In genomic region chr6:167493961-167494697, GRCh38 we compare ENCODE assay signal across 17 cellular contexts.
A peak's percentile ranks its signal among the peaks of the same experiment; 100 is the strongest.
DNase-seq lines count a peak whose midpoint lies in the region; ATAC-seq and TF ChIP-seq lines count a peak whose summit lies in the region.
"Had no signal": no experiment of that assay in that cellular context is flagged by ENCODE, and none has a peak within 500 bp of the region (broad histone marks: within the 10 kb centered on the region; RNA-seq: fewer than 3 reads in every experiment).

No MANE protein-coding gene starts in this region.

- no peaks in the 10 kb centered on the region for H4K20me1 ChIP-seq in neural progenitor cell (ENCODE audit: low read depth)

- 74 to 77% methylated on average over 17 to 29 of the region's 29 CpGs for WGBS in transverse colon (ENCODE audit: low coverage in 1 of 2), 2 donors

- peaks cover 33% of the 10 kb centered on the region for H3K4me1 ChIP-seq in left ventricle myocardium inferior
- peaks cover 30% of the 10 kb centered on the region for H3K4me1 ChIP-seq in neural progenitor cell
- peaks cover 0 to 8% (median 3%) of the 10 kb centered on the region in 4 donors for H3K4me1 ChIP-seq in transverse colon

- no peak overlapping the region for H3K4me3 Mint-ChIP-seq in neural progenitor cell
- H3K4me3 Mint-ChIP-seq: activated naive CD8-positive, alpha-beta T cell; activated T-cell treated with anti-CD3 and anti-CD28 coated beads, Interleukin-2, amount 50 U/mL, for 24 hours; stimulated activated naive CD8-positive, alpha-beta T cell treated with anti-CD3 and anti-CD28 coated beads, Interleukin-15, Interleukin-2, amounts not matched to agents 100 ng/mL and 50 ng/mL, for 24 hours had no signal

- H3K36me3 Mint-ChIP-seq in neural progenitor cell, result peaks cover 5% of the 10 kb centered on the region
- H3K36me3 Mint-ChIP-seq: activated naive CD8-positive, alpha-beta T cell had no signal

- H3K27ac ChIP-seq in coronary artery (peak overlapping the region in 1 of 2 donors; percentile 60), left ventricle myocardium inferior (replicated peaks) (peak overlapping the region; percentile 18), neural progenitor cell (no peak overlapping the region), transverse colon (no peak overlapping the region)
- H3K27ac ChIP-seq: KMS-11, neutrophil had no signal

- intact Hi-C loops in left ventricle myocardium inferior (cut with micrococcal nuclease) (no loop called here), transverse colon (cut with DNase I; ENCODE audit: low total_unique reads) (no loop called here)

- no peak for TF ChIP-seq POLR2A in transverse colon (IDR thresholded peaks at IDR 0.05)

- peak overlapping the region; percentile 52 for H3K27ac Mint-ChIP-seq in neural progenitor cell
- H3K27ac Mint-ChIP-seq: activated naive CD8-positive, alpha-beta T cell; activated T-cell treated with anti-CD3 and anti-CD28 coated beads, Interleukin-2, amount 50 U/mL, for 24 hours; stimulated activated naive CD8-positive, alpha-beta T cell treated with anti-CD3 and anti-CD28 coated beads, Interleukin-15, Interleukin-2, amounts not matched to agents 100 ng/mL and 50 ng/mL, for 24 hours had no signal

- no peak overlapping the region for H3K9ac ChIP-seq in neural progenitor cell
- H3K9ac ChIP-seq: KMS-11 had no signal

- DNase-seq in coronary artery (ENCODE audit: low spot score), result peak; percentile 79
- peak; percentile 73 for DNase-seq in left ventricle myocardium inferior
- DNase-seq in neural progenitor cell (ENCODE audit: low spot score), result no peak
- DNase-seq in transverse colon, result peak; percentile 19
- DNase-seq in midbrain (lab: John Stamatoyannopoulos, UW), result no peak
- DNase-seq in foreskin fibroblast, result no peak
- DNase-seq: activated CD4-positive, alpha-beta T cell treated with anti-CD3 and anti-CD28 coated beads, Interleukin-2, amount 50 U/mL, for 4 hours; activated T-cell treated with anti-CD3 and anti-CD28 coated beads, Interleukin-2, amount 50 U/mL, for 24 hours; DMS153; effector CD4-positive, alpha-beta T cell; mammary epithelial cell; NCI-H1105 had no signal

- peaks cover 4% of the 10 kb centered on the region for H3K9me3 Mint-ChIP-seq in neural progenitor cell
- H3K9me3 Mint-ChIP-seq: activated T-cell treated with anti-CD3 and anti-CD28 coated beads, Interleukin-2, amount 50 U/mL, for 24 hours; stimulated activated naive CD8-positive, alpha-beta T cell treated with anti-CD3 and anti-CD28 coated beads, Interleukin-15, Interleukin-2, amounts not matched to agents 100 ng/mL and 50 ng/mL, for 24 hours had no signal

- TF ChIP-seq CTCF in coronary artery (IDR thresholded peaks at IDR 0.05) (no peak), left ventricle myocardium inferior (IDR thresholded peaks at IDR 0.05; ENCODE audit: borderline replicate concordance) (no peak), neural progenitor cell (IDR thresholded peaks at IDR 0.05) (no peak), transverse colon (IDR thresholded peaks at IDR 0.05) (no peak), foreskin fibroblast (IDR thresholded peaks at IDR 0.05; ENCODE audit: low read depth, low read length) (no peak)

- peaks cover 17% of the 10 kb centered on the region for H3K27me3 Mint-ChIP-seq in neural progenitor cell (ENCODE audit: insufficient read depth, low read depth)

- H3F3A ChIP-seq in neural progenitor cell (ENCODE audit: low read depth), result no peaks in the 10 kb centered on the region

- H3K4me2 ChIP-seq in neural progenitor cell, result no peak overlapping the region
- H3K4me2 ChIP-seq: KMS-11 had no signal

- H3K4me3 ChIP-seq in coronary artery (no peak overlapping the region), left ventricle myocardium inferior (peak overlapping the region; percentile 4), neural progenitor cell (no peak overlapping the region), transverse colon (no peak overlapping the region), foreskin fibroblast (ENCODE audit: low read depth in 1 of 2, low read length in 2 of 2) (no peak overlapping the region)

- ATAC-seq in HG03342 (IDR thresholded peaks at IDR 0.05; ENCODE audit: unreplicated experiment), result no peak

- H3K4me1 Mint-ChIP-seq in neural progenitor cell, result peaks cover 59% of the 10 kb centered on the region

- no peak for TF ChIP-seq EP300 in transverse colon (IDR thresholded peaks at IDR 0.05; ENCODE audit: low read depth)

- in situ Hi-C loops in transverse colon (cut with MboI; ENCODE audit: low pct_ligation_motif_present in 1 of 4, low pct_unique_long_range_greater_than_20kb in 1 of 4, low sequenced_read_pairs in 3 of 4), result loop anchor here in 1 of 4 donors (10.0 kb wide), 1 partner anchor 401 kb away; no protein-coding TSS in a partner anchor

- no peak overlapping the region for H2AFZ ChIP-seq in neural progenitor cell (replicated peaks)

- H3K9me3 ChIP-seq in left ventricle myocardium inferior (replicated peaks), result no peaks in the 10 kb centered on the region
- no peaks in the 10 kb centered on the region for H3K9me3 ChIP-seq in neural progenitor cell (ENCODE audit: low read depth)
- no peaks in the 10 kb centered on the region for H3K9me3 ChIP-seq in transverse colon
- H3K9me3 ChIP-seq: neutrophil had no signal

- H3K79me2 ChIP-seq in neural progenitor cell (ENCODE audit: low read depth), result no peaks in the 10 kb centered on the region

- H3K27me3 ChIP-seq in left ventricle myocardium inferior (ENCODE audit: low read depth) (no peaks in the 10 kb centered on the region), neural progenitor cell (no peaks in the 10 kb centered on the region), transverse colon (no peaks in the 10 kb centered on the region)
- H3K27me3 ChIP-seq: neutrophil had no signal

- no peaks in the 10 kb centered on the region for H3K36me3 ChIP-seq in left ventricle myocardium inferior
- no peaks in the 10 kb centered on the region for H3K36me3 ChIP-seq in neural progenitor cell
- H3K36me3 ChIP-seq in transverse colon, result no peaks in the 10 kb centered on the region
- H3K36me3 ChIP-seq: neutrophil had no signal

Comparison
In these comparisons a context has a peak if more than half of its experiments do, and no peak if none do; other contexts are left out.
1. DNase-seq: peak in coronary artery (single experiment), left ventricle myocardium inferior (single experiment) and transverse colon (single experiment); none in neural progenitor cell (single experiment), midbrain (single experiment) and foreskin fibroblast (0 of 2).